In the genomic region with DNA sequence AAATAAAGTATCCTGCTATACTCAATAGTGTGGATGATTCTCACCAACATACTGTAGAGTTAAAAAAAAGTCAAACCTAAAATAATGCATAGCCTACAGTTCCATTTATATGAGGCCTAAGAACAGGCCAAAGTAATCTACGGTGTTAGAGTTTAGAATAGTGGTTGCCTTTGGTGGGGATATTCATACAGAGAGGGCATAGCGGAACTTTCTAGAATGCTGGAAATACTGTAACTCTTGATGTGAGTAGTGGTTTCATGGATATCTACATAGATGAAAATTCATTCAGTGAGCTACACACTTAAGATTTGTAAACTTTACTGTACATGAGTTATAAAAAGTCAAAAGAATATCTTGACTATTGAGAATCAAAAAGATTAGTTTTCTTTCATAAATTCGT, we compare ENCODE assay signal across 28 cellular contexts.
DNase-seq lines count a peak whose midpoint lies in the region; ATAC-seq, FAIRE-seq and TF ChIP-seq lines count a peak whose summit lies in the region.
"Had no signal": no experiment of that assay in that cellular context is flagged by ENCODE, and none has a peak within 500 bp of the region (broad histone marks: within the 10 kb centered on the region; RNA-seq: fewer than 3 reads in every experiment).

No MANE protein-coding gene starts in this region.

- TF ChIP-seq EP300 in sigmoid colon (IDR thresholded peaks at IDR 0.05): no peak

- no peaks in the 10 kb centered on the region for H3K9me3 ChIP-seq in sigmoid colon
- no peaks in the 10 kb centered on the region for H3K9me3 ChIP-seq in uterus
- H3K9me3 ChIP-seq in small intestine (ENCODE audit: control insufficient read depth, low read depth): no peaks in the 10 kb centered on the region
- H3K9me3 ChIP-seq: A549 had no signal

- H3K4me1 Mint-ChIP-seq in activated naive CD4-positive, alpha-beta T cell treated with anti-CD3 and anti-CD28 coated beads for 36 hours (ENCODE audit: low read depth): peaks cover 19% of the 10 kb centered on the region
- H3K4me1 Mint-ChIP-seq in activated T-helper 17 cell treated with anti-CD3 and anti-CD28 coated beads, Interleukin-2, amount 50 U/mL, for 72 hours: no peaks in the 10 kb centered on the region
- H3K4me1 Mint-ChIP-seq: CD8-positive, alpha-beta memory T cell; IgD-negative memory B cell had no signal

- H3K4me3 ChIP-seq in sigmoid colon: no peak overlapping the region
- no peak overlapping the region for H3K4me3 ChIP-seq in uterus
- H3K4me3 ChIP-seq in small intestine (ENCODE audit: low read depth in 1 of 2, low read length in 2 of 2): no peak overlapping the region
- H3K4me3 ChIP-seq: A549, GM12878 had no signal

- no peaks in the 10 kb centered on the region for H3K36me3 ChIP-seq in sigmoid colon
- H3K36me3 ChIP-seq in uterus: no peaks in the 10 kb centered on the region
- no peaks in the 10 kb centered on the region for H3K36me3 ChIP-seq in small intestine (ENCODE audit: control insufficient read depth in 2 of 2, insufficient read depth in 2 of 2, low read length in 2 of 2)

- peak overlapping the region in 3 of 4 donors; percentile 49 to 63 (median 54) for H3K27ac ChIP-seq in sigmoid colon
- H3K27ac ChIP-seq in uterus: peak overlapping the region; percentile 75 to 87
- H3K27ac ChIP-seq in small intestine (ENCODE audit: low read depth in 1 of 2, low read length in 1 of 2): no peak overlapping the region
- H3K27ac ChIP-seq: A549, HL-60, KMS-11 had no signal

- no peak overlapping the region for H3K4me3 Mint-ChIP-seq in activated naive CD4-positive, alpha-beta T cell treated with anti-CD3 and anti-CD28 coated beads for 36 hours
- H3K4me3 Mint-ChIP-seq in activated T-helper 17 cell treated with anti-CD3 and anti-CD28 coated beads, Interleukin-2, amount 50 U/mL, for 72 hours: no peak overlapping the region
- H3K4me3 Mint-ChIP-seq: CD8-positive, alpha-beta memory T cell had no signal

- CTCF ChIA-PET in activated naive CD4-positive, alpha-beta T cell treated with anti-CD3 and anti-CD28 coated beads for 36 hours (lab: Charles Lee): interaction anchor here (1.8 kb wide), 2 partner anchors 18 to 52 kb away, joined by 3 to 4 read pairs; no protein-coding TSS in a partner anchor

- no peak for TF ChIP-seq CTCF in sigmoid colon (IDR thresholded peaks at IDR 0.05)
- TF ChIP-seq CTCF in uterus (IDR thresholded peaks at IDR 0.05): no peak

- intact Hi-C loops in activated naive CD4-positive, alpha-beta T cell treated with anti-CD3 and anti-CD28 coated beads for 36 hours (cut with micrococcal nuclease): loop anchor here (1.0 to 5.0 kb wide), 3 partner anchors 55 to 677 kb away; a partner anchor contains a TSS
- intact Hi-C loops in sigmoid colon (cut with DNase I): no loop called here
- intact Hi-C loops in uterus (cut with DNase I; ENCODE audit: low total_unique reads): no loop called here

- no peak for TF ChIP-seq POLR2A in sigmoid colon (IDR thresholded peaks at IDR 0.05)
- no peak for TF ChIP-seq POLR2A in uterus (IDR thresholded peaks at IDR 0.05)

- no peaks in the 10 kb centered on the region for H3K9me3 Mint-ChIP-seq in activated naive CD4-positive, alpha-beta T cell treated with anti-CD3 and anti-CD28 coated beads for 36 hours
- H3K9me3 Mint-ChIP-seq in activated T-helper 17 cell treated with anti-CD3 and anti-CD28 coated beads, Interleukin-2, amount 50 U/mL, for 72 hours: no peaks in the 10 kb centered on the region
- H3K9me3 Mint-ChIP-seq: CD8-positive, alpha-beta memory T cell; IgD-negative memory B cell had no signal

- peak overlapping the region; percentile 54 for H3K27ac Mint-ChIP-seq in activated naive CD4-positive, alpha-beta T cell treated with anti-CD3 and anti-CD28 coated beads for 36 hours
- H3K27ac Mint-ChIP-seq in activated T-helper 17 cell treated with anti-CD3 and anti-CD28 coated beads, Interleukin-2, amount 50 U/mL, for 72 hours: peak overlapping the region; percentile 61
- H3K27ac Mint-ChIP-seq: CD8-positive, alpha-beta memory T cell; IgD-negative memory B cell had no signal

- H3K27me3 ChIP-seq in sigmoid colon (no peaks in the 10 kb centered on the region), uterus (no peaks in the 10 kb centered on the region), small intestine (ENCODE audit: control insufficient read depth in 2 of 2, insufficient read depth in 2 of 2, low read length in 2 of 2) (no peaks in the 10 kb centered on the region)

- no peaks in the 10 kb centered on the region for H3K36me3 Mint-ChIP-seq in activated naive CD4-positive, alpha-beta T cell treated with anti-CD3 and anti-CD28 coated beads for 36 hours (ENCODE audit: low read depth)
- H3K36me3 Mint-ChIP-seq in activated T-helper 17 cell treated with anti-CD3 and anti-CD28 coated beads, Interleukin-2, amount 50 U/mL, for 72 hours (ENCODE audit: low read depth): no peaks in the 10 kb centered on the region
- H3K36me3 Mint-ChIP-seq: CD8-positive, alpha-beta memory T cell; IgD-negative memory B cell had no signal

- H3K4me1 ChIP-seq in sigmoid colon (peaks cover 0 to 39% (median 28%) of the 10 kb centered on the region in 4 donors), uterus (peaks cover 7 to 24% of the 10 kb centered on the region in 2 donors), small intestine (ENCODE audit: control insufficient read depth in 2 of 2, insufficient read depth in 1 of 2, low read depth in 1 of 2, low read length in 1 of 2) (no peaks in the 10 kb centered on the region)
- H3K4me1 ChIP-seq: A549 had no signal

- FAIRE-seq in small intestine (lab: Jason Lieb, UNC): no peak
- FAIRE-seq: A549 had no signal

- DNase-seq in activated naive CD4-positive, alpha-beta T cell treated with anti-CD3 and anti-CD28 coated beads for 36 hours: no peak
- DNase-seq in activated naive CD4-positive, alpha-beta T cell (lab: John Stamatoyannopoulos, UW): no peak
- DNase-seq in sigmoid colon (no peak), uterus (no peak), AG08396 (ENCODE audit: low spot score) (no peak), small intestine (no peak)
- DNase-seq: C1 segment of cervical spinal cord; CD8-positive, alpha-beta memory T cell; DMS 273 treated with DMSO at 0.1 percent for 48 hours; DMS79; EL; GDM1; NCI-H1048; NCI-H1417; NCI-H1694; NCI-H2029 treated with DMSO at 0.1 percent for 48 hours; NCI-H2227 treated with DMSO at 0.1 percent for 48 hours; NCI-H510A; NCI-H69; Right ventricle myocardium superior; RPMI8226 had no signal

- peak; percentile 64 for ATAC-seq in activated T-helper 17 cell treated with anti-CD3 and anti-CD28 coated beads, Interleukin-2, amount 50 U/mL, for 72 hours (replicated peaks)
- ATAC-seq: A549, HCT116 had no signal

- peaks cover 3% of the 10 kb centered on the region for H3K27me3 Mint-ChIP-seq in activated naive CD4-positive, alpha-beta T cell treated with anti-CD3 and anti-CD28 coated beads for 36 hours (ENCODE audit: low read depth)
- H3K27me3 Mint-ChIP-seq in activated T-helper 17 cell treated with anti-CD3 and anti-CD28 coated beads, Interleukin-2, amount 50 U/mL, for 72 hours: peaks cover 27% of the 10 kb centered on the region

- 81 to 83% methylated on average over 3 of the region's 3 CpGs for WGBS in sigmoid colon, 2 donors
- WGBS in small intestine, 3 donors: 65 to 83% (median 72%) methylated on average over 3 of the region's 3 CpGs

Comparison
In these comparisons a context has a peak if more than half of its experiments do, and no peak if none do; other contexts are left out.
1. H3K27ac ChIP-seq: peak in sigmoid colon (3 of 4) and uterus (2 of 2); none in small intestine (0 of 2).